18 cellular contexts compared by ENCODE assay signal in the genomic region with DNA sequence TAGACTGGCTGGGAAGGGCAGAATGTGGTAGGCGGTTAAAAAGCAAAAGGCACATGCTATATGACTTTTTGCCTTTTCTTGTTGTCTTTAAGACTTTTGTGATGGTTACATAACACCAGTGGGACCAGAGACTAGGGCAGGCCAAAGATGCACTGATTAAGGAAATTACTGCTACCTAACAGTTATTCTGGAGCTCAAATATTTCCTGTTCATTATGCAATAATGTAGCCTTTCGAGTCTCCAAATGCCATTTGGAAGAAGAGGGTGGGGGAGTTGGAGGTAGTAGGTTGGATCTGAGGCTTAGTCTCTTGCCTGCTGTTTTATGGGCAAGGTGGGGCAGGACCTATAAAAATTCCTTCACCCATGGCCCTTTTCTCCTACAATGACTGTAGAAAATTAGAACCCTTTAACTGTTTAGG. TPM values are rescaled to one million over a fixed set of nuclear protein-coding genes. Genes with fewer than 3 reads are reported as not detected.
DNase-seq lines count a peak whose midpoint lies in the region; ATAC-seq and TF ChIP-seq lines count a peak whose summit lies in the region.
"Had no signal": no experiment of that assay in that cellular context is flagged by ENCODE, and none has a peak within 500 bp of the region (broad histone marks: within the 10 kb centered on the region; RNA-seq: fewer than 3 reads in every experiment).

No MANE protein-coding gene starts in this region.

- 56% methylated on average over 2 of the region's 2 CpGs for WGBS in hepatocyte (ENCODE audit: low lambda C conversion rate, missing lambda C conversion rate)

- H3K36me3 Mint-ChIP-seq in activated T-cell treated with anti-CD3 and anti-CD28 coated beads, Interleukin-2, amount 50 U/mL, for 4 hours (ENCODE audit: insufficient read depth): no peaks in the 10 kb centered on the region
- H3K36me3 Mint-ChIP-seq: IgD-negative memory B cell had no signal

- DNase-seq in NCI-H510A treated with DMSO at 0.1 percent for 48 hours (lab: John Stamatoyannopoulos, UW) (peak; percentile 7), NCI-H510A (lab: John Stamatoyannopoulos, UW) (no peak), M059J (ENCODE audit: low read depth) (peak; percentile 90), hepatocyte (ENCODE audit: low spot score) (no peak), OCI-M2 (lab: John Stamatoyannopoulos, UW; ENCODE audit: unreplicated experiment) (no peak)
- DNase-seq in activated T-cell treated with anti-CD3 and anti-CD28 coated beads, Interleukin-2, amount 50 U/mL, for 4 hours: no peak
- DNase-seq: Caco-2, GM23248, NCI-H1436 treated with DMSO at 0.1 percent for 48 hours, NCI-H2081, NCI-H226, Right ventricle myocardium superior had no signal

- no peaks in the 10 kb centered on the region for H3K9me2 ChIP-seq in hepatocyte (replicated peaks; ENCODE audit: insufficient read depth)

- no peaks in the 10 kb centered on the region for H3K4me1 Mint-ChIP-seq in activated T-cell treated with anti-CD3 and anti-CD28 coated beads, Interleukin-2, amount 50 U/mL, for 4 hours (ENCODE audit: low read depth)
- H3K4me1 Mint-ChIP-seq: IgD-negative memory B cell had no signal

- no peak for TF ChIP-seq CTCF in hepatocyte (IDR thresholded peaks at IDR 0.05; ENCODE audit: poor library complexity)

- peaks cover 2% of the 10 kb centered on the region for H3K4me1 ChIP-seq in hepatocyte (ENCODE audit: insufficient read depth)
- H3K4me1 ChIP-seq: Caco-2 had no signal

- no peaks in the 10 kb centered on the region for H3K27me3 Mint-ChIP-seq in activated T-cell treated with anti-CD3 and anti-CD28 coated beads, Interleukin-2, amount 50 U/mL, for 4 hours (ENCODE audit: low read depth)
- H3K27me3 Mint-ChIP-seq: IgD-negative memory B cell had no signal

- ATAC-seq in HG03521 (IDR thresholded peaks at IDR 0.05; ENCODE audit: unreplicated experiment): no peak
- ATAC-seq in activated T-cell treated with anti-CD3 and anti-CD28 coated beads, Interleukin-2, amount 50 U/mL, for 4 hours: no peak
- ATAC-seq in GM19463 (IDR thresholded peaks at IDR 0.05; ENCODE audit: unreplicated experiment): no peak
- ATAC-seq: Panc1, SK-N-SH treated with all-trans-retinoic acid at 6 μM for 48 hours had no signal

- no peaks in the 10 kb centered on the region for H3K36me3 ChIP-seq in hepatocyte (replicated peaks; ENCODE audit: insufficient read depth, low read depth)

- H3K9me3 Mint-ChIP-seq in activated T-cell treated with anti-CD3 and anti-CD28 coated beads, Interleukin-2, amount 50 U/mL, for 4 hours: no peaks in the 10 kb centered on the region
- H3K9me3 Mint-ChIP-seq: T-helper 1 cell treated with Interleukin-12 subunit alpha and Interleukin-12 subunit beta and Interleukin-4 antibody, amounts not matched to agents 30 μg/mL and 1 μg/mL, for 36 hours had no signal

- H2AFZ ChIP-seq in hepatocyte: no peak overlapping the region
- H2AFZ ChIP-seq: GM23248 had no signal

- no peak overlapping the region for H3K4me3 Mint-ChIP-seq in activated T-cell treated with anti-CD3 and anti-CD28 coated beads, Interleukin-2, amount 50 U/mL, for 4 hours
- H3K4me3 Mint-ChIP-seq: IgD-negative memory B cell; T-helper 1 cell treated with Interleukin-12 subunit alpha and Interleukin-12 subunit beta and Interleukin-4 antibody, amounts not matched to agents 30 μg/mL and 1 μg/mL, for 36 hours had no signal

- H3K4me3 ChIP-seq in hepatocyte: no peak overlapping the region
- H3K4me3 ChIP-seq: GM23248 had no signal

- no peaks in the 10 kb centered on the region for H3K79me2 ChIP-seq in hepatocyte

- peak overlapping the region; percentile 43 for H3K27ac ChIP-seq in hepatocyte
- H3K27ac ChIP-seq: GM23248 had no signal

- no peaks in the 10 kb centered on the region for H3K9me3 ChIP-seq in hepatocyte (ENCODE audit: low read depth)
- H3K9me3 ChIP-seq: Caco-2 had no signal

- H3K4me2 ChIP-seq in hepatocyte: no peak overlapping the region

- no peaks in the 10 kb centered on the region for H4K20me1 ChIP-seq in hepatocyte (ENCODE audit: insufficient read depth, poor library complexity, severe bottlenecking)

- no peaks in the 10 kb centered on the region for H3K27me3 ChIP-seq in hepatocyte

RNA-seq across cellular contexts. Expression of a gene that starts 51.7 kb away (rescaled TPM):
- 10.0 and 11.2 TPM in 2 replicates for total RNA-seq in M059J (2014; rRNA removed; shearing (Covaris generic))
- 5.0 and 5.8 TPM in 2 replicates for total RNA-seq in hepatocyte
- polyA plus RNA-seq in hepatocyte: 2.8 and 4.9 TPM in 2 replicates
- not detected for total RNA-seq in activated T-cell treated with anti-CD3 and anti-CD28 coated beads, Interleukin-2, amount 50 U/mL, for 4 hours
- total RNA-seq: Caco-2, GM23248, Right ventricle myocardium superior had no signal
- polyA plus RNA-seq: IgD-negative memory B cell had no signal

Comparison
In these comparisons a context has a peak if more than half of its experiments do, and no peak if none do; other contexts are left out.
1. DNase-seq: peak in NCI-H510A treated with DMSO at 0.1 percent for 48 hours (single experiment) and M059J (single experiment); none in NCI-H510A (single experiment), hepatocyte (single experiment), activated T-cell treated with anti-CD3 and anti-CD28 coated beads, Interleukin-2, amount 50 U/mL, for 4 hours (single experiment) and OCI-M2 (single experiment).